ENCODE assay signal across 28 cellular contexts in the genomic region with DNA sequence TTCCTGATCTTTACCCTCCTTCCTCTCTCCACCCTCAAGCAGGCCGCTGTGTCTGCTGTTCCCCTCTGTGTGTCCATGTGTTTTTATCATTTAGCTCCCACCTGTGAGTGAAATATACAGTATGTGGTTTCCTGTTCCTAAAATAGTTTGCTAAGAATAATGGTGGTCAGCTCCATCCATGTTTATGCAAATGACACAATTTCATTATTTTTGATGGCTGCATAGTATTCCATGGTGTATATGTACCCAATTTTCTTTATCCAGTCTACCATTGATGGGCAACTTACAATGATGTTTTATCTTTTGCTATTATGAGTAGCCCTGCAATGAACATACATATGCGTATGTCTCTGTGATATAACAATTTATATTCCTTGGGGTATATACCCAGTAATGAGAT.
"Had no signal": no experiment of that assay in that cellular context is flagged by ENCODE, and none has a peak within 500 bp of the region (broad histone marks: within the 10 kb centered on the region; RNA-seq: fewer than 3 reads in every experiment).

No MANE protein-coding gene starts in this region.

- H3K4me3 ChIP-seq: colonic mucosa, coronary artery, dorsolateral prefrontal cortex, esophagus muscularis mucosa, esophagus squamous epithelium, gastrocnemius medialis, gastroesophageal sphincter, heart left ventricle, heart right ventricle, hepatocyte had no signal

- H3K4me2 ChIP-seq: hepatocyte had no signal

- FAIRE-seq: endometrium, endothelial cell of umbilical vein, frontal cortex had no signal

- ATAC-seq: effector memory CD8-positive, alpha-beta T cell; esophagus mucosa; foreskin keratinocyte; gastrocnemius medialis; gastroesophageal sphincter; heart left ventricle; heart right ventricle had no signal

- H3K9me3 ChIP-seq: colonic mucosa, esophagus muscularis mucosa, esophagus squamous epithelium, gastrocnemius medialis had no signal

- H3K4me1 ChIP-seq: colonic mucosa, esophagus muscularis mucosa, esophagus squamous epithelium, foreskin keratinocyte, gastrocnemius medialis, gastroesophageal sphincter, heart left ventricle, heart right ventricle had no signal

- H3K27me3 ChIP-seq: colonic mucosa, dorsolateral prefrontal cortex, esophagus muscularis mucosa, esophagus squamous epithelium, foreskin keratinocyte, gastrocnemius medialis, gastroesophageal sphincter, heart left ventricle, heart right ventricle, hepatocyte had no signal

- H3K36me3 ChIP-seq: colonic mucosa, esophagus muscularis mucosa, esophagus squamous epithelium, gastrocnemius medialis, gastroesophageal sphincter, heart left ventricle, heart right ventricle had no signal

- H2AFZ ChIP-seq: hepatocyte had no signal

- H3K27ac ChIP-seq: colonic mucosa, coronary artery, dorsolateral prefrontal cortex, epithelial cell of prostate, esophagus muscularis mucosa, esophagus squamous epithelium, foreskin keratinocyte, gastrocnemius medialis, gastroesophageal sphincter, heart left ventricle, heart right ventricle, hepatocyte had no signal

- DNase-seq: colonic mucosa; cortex of kidney; dermis blood vessel endothelial cell; dorsolateral prefrontal cortex; effector CD4-positive, alpha-beta T cell; effector CD8-positive, alpha-beta T cell; effector memory CD4-positive, alpha-beta T cell; effector memory CD8-positive, alpha-beta T cell; endodermal cell; erythroblast; esophagus squamous epithelium; foreskin fibroblast; foreskin keratinocyte; foreskin melanocyte; gastrocnemius medialis; glutamatergic neuron; head of caudate nucleus; heart left ventricle; heart right ventricle had no signal

- H3K79me2 ChIP-seq: hepatocyte had no signal
